8 cellular contexts compared by ENCODE assay signal in the genomic region with DNA sequence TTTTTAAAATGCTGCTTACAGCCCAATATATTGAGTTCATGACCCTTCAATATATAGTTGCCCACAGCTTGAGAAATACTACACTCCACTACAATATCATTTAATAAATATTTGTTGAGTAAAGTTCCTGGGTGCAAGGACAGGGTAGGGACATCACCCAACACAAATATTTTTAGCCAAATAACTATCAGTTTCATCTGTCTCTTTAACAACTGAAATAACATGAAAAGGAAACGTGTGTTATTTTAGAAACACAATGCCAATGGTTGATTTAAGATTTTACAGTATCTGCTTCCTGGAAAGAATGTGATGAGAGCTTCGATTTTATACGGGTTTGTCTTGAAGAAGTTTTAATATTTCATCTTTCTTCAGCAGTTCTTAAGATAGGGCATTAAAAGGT.
DNase-seq lines count a peak whose midpoint lies in the region; ATAC-seq and TF ChIP-seq lines count a peak whose summit lies in the region.

No MANE protein-coding gene starts in this region.

- H3K27ac Mint-ChIP-seq in naive thymus-derived CD8-positive, alpha-beta T cell: peak overlapping the region; percentile 84 to 98 (median 94)

- no peak overlapping the region for H3K9ac ChIP-seq in PC-3 (ENCODE audit: low read length)

- no peak overlapping the region for H3K4me3 ChIP-seq in PC-3 (ENCODE audit: low read length)

- peak overlapping the region; percentile 73 to 90 (median 85) for H3K4me3 Mint-ChIP-seq in naive thymus-derived CD8-positive, alpha-beta T cell

- H3F3A ChIP-seq in PC-3 (ENCODE audit: low read length, unreplicated experiment): no peaks in the 10 kb centered on the region

- CTCF ChIA-PET in PC-3 (lab: Charles Lee): no interaction called here

- intact Hi-C loops in PC-3 (cut with micrococcal nuclease): no loop called here

- H3K36me3 ChIP-seq in PC-3 (ENCODE audit: low read depth, low read length): no peaks in the 10 kb centered on the region

- H2AFZ ChIP-seq in PC-3 (ENCODE audit: low read length): 0 out of 2 replicates have a peak overlapping the region, but pooled peaks have one; percentile 33

- H3K4me2 ChIP-seq in PC-3 (ENCODE audit: low read length): no peak overlapping the region

- in situ Hi-C loops in ACHN (cut with HindIII; ENCODE audit: low pct_ligation_motif_present, low pct_unique_long_range_greater_than_20kb, low sequenced_read_pairs): no loop called here

- no peak for DNase-seq in PC-3
- DNase-seq in naive thymus-derived CD8-positive, alpha-beta T cell: no peak
- DNase-seq in foreskin melanocyte: no peak
- DNase-seq in SHP77 (lab: John Stamatoyannopoulos, UW): no peak
- no peak for DNase-seq in ACHN

- ATAC-seq in GM18861 (IDR thresholded peaks at IDR 0.05; ENCODE audit: unreplicated experiment) (peak; percentile 23), HG02623 (IDR thresholded peaks at IDR 0.05; ENCODE audit: unreplicated experiment) (peak; percentile 43), PC-3 (no peak), GM18505 (IDR thresholded peaks at IDR 0.05; ENCODE audit: unreplicated experiment) (no peak)
- peak in 1 of 2 donors; percentile 5 for ATAC-seq in naive thymus-derived CD8-positive, alpha-beta T cell

- no peak for TF ChIP-seq CTCF in PC-3 (conservative IDR thresholded peaks at IDR 0.05; ENCODE audit: low read depth, low read length)

- no peaks in the 10 kb centered on the region for H3K4me1 ChIP-seq in PC-3 (ENCODE audit: insufficient read depth, low read length)

- no peak for TF ChIP-seq POLR2A in GM18505 (IDR thresholded peaks at IDR 0.05; ENCODE audit: borderline replicate concordance, extremely low read depth, insufficient read depth, insufficient read length)

- H3K36me3 Mint-ChIP-seq in naive thymus-derived CD8-positive, alpha-beta T cell: no peaks in the 10 kb centered on the region

- H3K79me2 ChIP-seq in PC-3 (ENCODE audit: low read length): no peaks in the 10 kb centered on the region

- H3K27me3 Mint-ChIP-seq in naive thymus-derived CD8-positive, alpha-beta T cell: no peaks in the 10 kb centered on the region

- no peaks in the 10 kb centered on the region for H3K9me2 ChIP-seq in PC-3 (replicated peaks; ENCODE audit: low read length)

- no peaks in the 10 kb centered on the region for H4K20me1 ChIP-seq in PC-3 (ENCODE audit: low read length)

- no peaks in the 10 kb centered on the region for H3K27me3 ChIP-seq in PC-3 (ENCODE audit: low read length)

- no peaks in the 10 kb centered on the region for H3K9me3 ChIP-seq in PC-3 (ENCODE audit: low read length)

- POLR2A ChIA-PET in PC-3 (lab: Charles Lee; ENCODE audit: unreplicated experiment): no interaction called here
- POLR2A ChIA-PET in naive thymus-derived CD8-positive, alpha-beta T cell (lab: Charles Lee): interaction anchor here (4.0 to 4.6 kb wide), 2 partner anchors 14 to 67 kb away, joined by 16 to 29 read pairs; a partner anchor contains a TSS

- H3K27ac ChIP-seq in PC-3 (ENCODE audit: low read length): no peak overlapping the region

- H3K9me3 Mint-ChIP-seq in naive thymus-derived CD8-positive, alpha-beta T cell: no peaks in the 10 kb centered on the region

- no TSS peak for BruUV-seq in PC-3 (replicated peaks; lab: Mats Ljungman, UMichigan)

- H3K4me1 Mint-ChIP-seq in naive thymus-derived CD8-positive, alpha-beta T cell: peaks cover 8 to 26% (median 15%) of the 10 kb centered on the region in 4 donors

Comparison
In these comparisons a context has a peak if more than half of its experiments do, and no peak if none do; other contexts are left out.
1. ATAC-seq: peak in GM18861 (single experiment) and HG02623 (single experiment); none in PC-3 (single experiment) and GM18505 (single experiment).